Comparison of ENCODE assay signal across 12 cellular contexts in genomic region chr13:23679214-23679613, GRCh38.
DNase-seq lines count a peak whose midpoint lies in the region; ATAC-seq and TF ChIP-seq lines count a peak whose summit lies in the region.
"Had no signal": no experiment of that assay in that cellular context is flagged by ENCODE, and none has a peak within 500 bp of the region (broad histone marks: within the 10 kb centered on the region; RNA-seq: fewer than 3 reads in every experiment).

No MANE protein-coding gene starts in this region.

- peak; percentile 33 to 40 for DNase-seq in activated T-cell treated with anti-CD3 and anti-CD28 coated beads, Interleukin-2, amount 50 U/mL, for 72 hours
- no peak for DNase-seq in activated T-cell treated with anti-CD3 and anti-CD28 coated beads, Interleukin-2, amount 50 U/mL, for 24 hours
- DNase-seq in RWPE1 (ENCODE audit: low spot score): peak; percentile 30
- no peak for DNase-seq in epithelial cell of prostate (ENCODE audit: low read depth, low spot score)
- DNase-seq in stimulated activated effector memory CD8-positive, alpha-beta T cell treated with anti-CD3 and anti-CD28 coated beads, Interleukin-12 subunit alpha, Interleukin-12 subunit beta, amount 100 ng/mL, for 72 hours (ENCODE audit: low spot score in 2 of 2): no peak
- DNase-seq in substantia nigra (lab: John Stamatoyannopoulos, UW): no peak
- no peak for DNase-seq in activated T-helper 2 cell treated with anti-CD3 and anti-CD28 coated beads, Interferon-gamma antibody, Interleukin-2, Interleukin-4, amounts not matched to agents 10 μg/mL and 5 μg/mL and 100 μg/mL, durations not matched to agents 14 hours and 24 hours and 36 hours (ENCODE audit: low spot score)
- DNase-seq: GDM1, head of caudate nucleus, NCI-H1694 had no signal

- H3K27ac ChIP-seq in RWPE1 (no peak overlapping the region), epithelial cell of prostate (peak overlapping the region; percentile 59), substantia nigra (ENCODE audit: low read depth, low read length, poor library complexity, severe bottlenecking) (no peak overlapping the region), gastroesophageal sphincter (no peak overlapping the region)

- CTCF ChIA-PET in RWPE1 (lab: Yijun Ruan, JAX): no interaction called here

- H3K9me3 ChIP-seq in gastroesophageal sphincter: peaks cover 0 to under 1% (median 0%) of the 10 kb centered on the region in 3 donors

- peaks cover 0 to 7% of the 10 kb centered on the region in 2 donors for H3K36me3 Mint-ChIP-seq in activated T-cell treated with anti-CD3 and anti-CD28 coated beads, Interleukin-2, amount 50 U/mL, for 72 hours (ENCODE audit: insufficient read depth in 2 of 2)
- peaks cover under 1% of the 10 kb centered on the region for H3K36me3 Mint-ChIP-seq in activated T-cell treated with anti-CD3 and anti-CD28 coated beads, Interleukin-2, amount 50 U/mL, for 24 hours (ENCODE audit: low read depth)
- no peaks in the 10 kb centered on the region for H3K36me3 Mint-ChIP-seq in stimulated activated effector memory CD8-positive, alpha-beta T cell treated with anti-CD3 and anti-CD28 coated beads, Interleukin-12 subunit alpha, Interleukin-12 subunit beta, amount 100 ng/mL, for 72 hours
- no peaks in the 10 kb centered on the region for H3K36me3 Mint-ChIP-seq in activated T-helper 2 cell treated with anti-CD3 and anti-CD28 coated beads, Interferon-gamma antibody, Interleukin-2, Interleukin-4, amounts not matched to agents 10 μg/mL and 5 μg/mL and 100 μg/mL, durations not matched to agents 14 hours and 24 hours and 36 hours (ENCODE audit: low read depth)

- peak; percentile 86 to 92 for ATAC-seq in activated T-cell treated with anti-CD3 and anti-CD28 coated beads, Interleukin-2, amount 50 U/mL, for 72 hours (replicated peaks in 1 of 2)
- peak; percentile 74 for ATAC-seq in stimulated activated effector memory CD8-positive, alpha-beta T cell treated with anti-CD3 and anti-CD28 coated beads, Interleukin-12 subunit alpha, Interleukin-12 subunit beta, amount 100 ng/mL, for 72 hours
- no peak for ATAC-seq in gastroesophageal sphincter

- no peak for TF ChIP-seq POLR2A in gastroesophageal sphincter (IDR thresholded peaks at IDR 0.05)

- H3K27me3 Mint-ChIP-seq in activated T-cell treated with anti-CD3 and anti-CD28 coated beads, Interleukin-2, amount 50 U/mL, for 72 hours (ENCODE audit: low read depth): peaks cover 12% of the 10 kb centered on the region
- H3K27me3 Mint-ChIP-seq in activated T-cell treated with anti-CD3 and anti-CD28 coated beads, Interleukin-2, amount 50 U/mL, for 24 hours: peaks cover 10% of the 10 kb centered on the region
- peaks cover 6% of the 10 kb centered on the region for H3K27me3 Mint-ChIP-seq in activated T-helper 2 cell treated with anti-CD3 and anti-CD28 coated beads, Interferon-gamma antibody, Interleukin-2, Interleukin-4, amounts not matched to agents 10 μg/mL and 5 μg/mL and 100 μg/mL, durations not matched to agents 14 hours and 24 hours and 36 hours (ENCODE audit: low read depth)

- peak overlapping the region; percentile 1 to 33 for H3K4me3 Mint-ChIP-seq in activated T-cell treated with anti-CD3 and anti-CD28 coated beads, Interleukin-2, amount 50 U/mL, for 72 hours
- H3K4me3 Mint-ChIP-seq in activated T-cell treated with anti-CD3 and anti-CD28 coated beads, Interleukin-2, amount 50 U/mL, for 24 hours: no peak overlapping the region
- no peak overlapping the region for H3K4me3 Mint-ChIP-seq in stimulated activated effector memory CD8-positive, alpha-beta T cell treated with anti-CD3 and anti-CD28 coated beads, Interleukin-12 subunit alpha, Interleukin-12 subunit beta, amount 100 ng/mL, for 72 hours
- H3K4me3 Mint-ChIP-seq in activated T-helper 2 cell treated with anti-CD3 and anti-CD28 coated beads, Interferon-gamma antibody, Interleukin-2, Interleukin-4, amounts not matched to agents 10 μg/mL and 5 μg/mL and 100 μg/mL, durations not matched to agents 14 hours and 24 hours and 36 hours (ENCODE audit: low read depth): no peak overlapping the region
- H3K4me3 Mint-ChIP-seq: B cell had no signal

- TF ChIP-seq EP300 in gastroesophageal sphincter (IDR thresholded peaks at IDR 0.05): no peak

- POLR2A ChIA-PET in RWPE1 (lab: Yijun Ruan, JAX; ENCODE audit: low non-redundant PET): no interaction called here

- H3K4me3 ChIP-seq in gastroesophageal sphincter: no peak overlapping the region

- H3K4me1 ChIP-seq in gastroesophageal sphincter: peaks cover 0 to 5% (median 0%) of the 10 kb centered on the region in 3 donors

- no peak for TF ChIP-seq CTCF in RWPE1 (conservative IDR thresholded peaks at IDR 0.05; ENCODE audit: low read depth)
- TF ChIP-seq CTCF in gastroesophageal sphincter (IDR thresholded peaks at IDR 0.05): no peak

- no peaks in the 10 kb centered on the region for H3K27me3 ChIP-seq in gastroesophageal sphincter

- intact Hi-C loops in activated T-helper 2 cell treated with anti-CD3 and anti-CD28 coated beads, Interferon-gamma antibody, Interleukin-2, Interleukin-4, amounts not matched to agents 10 μg/mL and 5 μg/mL and 100 μg/mL, durations not matched to agents 14 hours and 24 hours and 36 hours (cut with micrococcal nuclease): no loop called here

- H3K9me3 Mint-ChIP-seq in activated T-cell treated with anti-CD3 and anti-CD28 coated beads, Interleukin-2, amount 50 U/mL, for 72 hours: peaks cover 2 to 4% of the 10 kb centered on the region in 2 donors
- peaks cover 5% of the 10 kb centered on the region for H3K9me3 Mint-ChIP-seq in activated T-cell treated with anti-CD3 and anti-CD28 coated beads, Interleukin-2, amount 50 U/mL, for 24 hours
- H3K9me3 Mint-ChIP-seq in stimulated activated effector memory CD8-positive, alpha-beta T cell treated with anti-CD3 and anti-CD28 coated beads, Interleukin-12 subunit alpha, Interleukin-12 subunit beta, amount 100 ng/mL, for 72 hours: no peaks in the 10 kb centered on the region
- H3K9me3 Mint-ChIP-seq in activated T-helper 2 cell treated with anti-CD3 and anti-CD28 coated beads, Interferon-gamma antibody, Interleukin-2, Interleukin-4, amounts not matched to agents 10 μg/mL and 5 μg/mL and 100 μg/mL, durations not matched to agents 14 hours and 24 hours and 36 hours: peaks cover 16% of the 10 kb centered on the region

- H3K36me3 ChIP-seq in gastroesophageal sphincter: no peaks in the 10 kb centered on the region

- no peak overlapping the region for H3K27ac Mint-ChIP-seq in activated T-cell treated with anti-CD3 and anti-CD28 coated beads, Interleukin-2, amount 50 U/mL, for 72 hours
- H3K27ac Mint-ChIP-seq in activated T-cell treated with anti-CD3 and anti-CD28 coated beads, Interleukin-2, amount 50 U/mL, for 24 hours: no peak overlapping the region
- H3K27ac Mint-ChIP-seq in stimulated activated effector memory CD8-positive, alpha-beta T cell treated with anti-CD3 and anti-CD28 coated beads, Interleukin-12 subunit alpha, Interleukin-12 subunit beta, amount 100 ng/mL, for 72 hours: peak overlapping the region; percentile 23
- H3K27ac Mint-ChIP-seq in activated T-helper 2 cell treated with anti-CD3 and anti-CD28 coated beads, Interferon-gamma antibody, Interleukin-2, Interleukin-4, amounts not matched to agents 10 μg/mL and 5 μg/mL and 100 μg/mL, durations not matched to agents 14 hours and 24 hours and 36 hours: no peak overlapping the region
- H3K27ac Mint-ChIP-seq: B cell had no signal

- H3K4me1 Mint-ChIP-seq in activated T-cell treated with anti-CD3 and anti-CD28 coated beads, Interleukin-2, amount 50 U/mL, for 72 hours (ENCODE audit: low read depth): peaks cover 27% of the 10 kb centered on the region
- H3K4me1 Mint-ChIP-seq in activated T-cell treated with anti-CD3 and anti-CD28 coated beads, Interleukin-2, amount 50 U/mL, for 24 hours (ENCODE audit: low read depth): peaks cover 18% of the 10 kb centered on the region
- H3K4me1 Mint-ChIP-seq in stimulated activated effector memory CD8-positive, alpha-beta T cell treated with anti-CD3 and anti-CD28 coated beads, Interleukin-12 subunit alpha, Interleukin-12 subunit beta, amount 100 ng/mL, for 72 hours: peaks cover 16% of the 10 kb centered on the region
- peaks cover 10% of the 10 kb centered on the region for H3K4me1 Mint-ChIP-seq in activated T-helper 2 cell treated with anti-CD3 and anti-CD28 coated beads, Interferon-gamma antibody, Interleukin-2, Interleukin-4, amounts not matched to agents 10 μg/mL and 5 μg/mL and 100 μg/mL, durations not matched to agents 14 hours and 24 hours and 36 hours (ENCODE audit: low read depth)
- H3K4me1 Mint-ChIP-seq: B cell had no signal

- 77 to 83% methylated on average over 2 of the region's 2 CpGs for WGBS in gastroesophageal sphincter (ENCODE audit: low coverage in 1 of 2), 2 donors

Comparison
In these comparisons a context has a peak if more than half of its experiments do, and no peak if none do; other contexts are left out.
1. DNase-seq: peak in activated T-cell treated with anti-CD3 and anti-CD28 coated beads, Interleukin-2, amount 50 U/mL, for 72 hours (2 of 2) and RWPE1 (single experiment); none in activated T-cell treated with anti-CD3 and anti-CD28 coated beads, Interleukin-2, amount 50 U/mL, for 24 hours (single experiment), epithelial cell of prostate (single experiment), stimulated activated effector memory CD8-positive, alpha-beta T cell treated with anti-CD3 and anti-CD28 coated beads, Interleukin-12 subunit alpha, Interleukin-12 subunit beta, amount 100 ng/mL, for 72 hours (0 of 2), substantia nigra (0 of 49) and activated T-helper 2 cell treated with anti-CD3 and anti-CD28 coated beads, Interferon-gamma antibody, Interleukin-2, Interleukin-4, amounts not matched to agents 10 μg/mL and 5 μg/mL and 100 μg/mL, durations not matched to agents 14 hours and 24 hours and 36 hours (single experiment).
2. H3K4me3 Mint-ChIP-seq: peak in activated T-cell treated with anti-CD3 and anti-CD28 coated beads, Interleukin-2, amount 50 U/mL, for 72 hours (2 of 2); none in activated T-cell treated with anti-CD3 and anti-CD28 coated beads, Interleukin-2, amount 50 U/mL, for 24 hours (single experiment), stimulated activated effector memory CD8-positive, alpha-beta T cell treated with anti-CD3 and anti-CD28 coated beads, Interleukin-12 subunit alpha, Interleukin-12 subunit beta, amount 100 ng/mL, for 72 hours (single experiment) and activated T-helper 2 cell treated with anti-CD3 and anti-CD28 coated beads, Interferon-gamma antibody, Interleukin-2, Interleukin-4, amounts not matched to agents 10 μg/mL and 5 μg/mL and 100 μg/mL, durations not matched to agents 14 hours and 24 hours and 36 hours (single experiment).